Comparison of ENCODE assay signal across 8 cellular contexts in genomic region chr6:26329763-26330511, GRCh38. TPM values are rescaled to one million over a fixed set of nuclear protein-coding genes. Genes with fewer than 3 reads are reported as not detected.
A peak's percentile ranks its signal among the peaks of the same experiment; 100 is the strongest.
DNase-seq lines count a peak whose midpoint lies in the region; ATAC-seq and TF ChIP-seq lines count a peak whose summit lies in the region.

No MANE protein-coding gene starts in this region.

- H3K9ac ChIP-seq in smooth muscle cell (ENCODE audit: low read depth): no peak overlapping the region

- no peaks in the 10 kb centered on the region for H3K9me3 ChIP-seq in smooth muscle cell (replicated peaks; ENCODE audit: low read depth)

- no peak overlapping the region for H3K27ac ChIP-seq in smooth muscle cell (ENCODE audit: low read depth)

- 26% methylated on average over 16 of the region's 16 CpGs for WGBS in smooth muscle cell (ENCODE audit: low lambda C conversion rate)

- ATAC-seq in GM21360 (IDR thresholded peaks at IDR 0.05; ENCODE audit: unreplicated experiment): no peak
- ATAC-seq in HG03442 (IDR thresholded peaks at IDR 0.05; ENCODE audit: unreplicated experiment): no peak

- H3K4me2 ChIP-seq in smooth muscle cell: peak overlapping the region; percentile 91

- peaks cover 14% of the 10 kb centered on the region for H3K4me1 ChIP-seq in smooth muscle cell (ENCODE audit: low read depth)

- peak overlapping the region; percentile 55 for H3K4me3 ChIP-seq in epithelial cell of proximal tubule (ENCODE audit: low read depth, low read length)
- H3K4me3 ChIP-seq in smooth muscle cell: peak overlapping the region; percentile 49

- no peak for TF ChIP-seq CTCF in epithelial cell of proximal tubule (conservative IDR thresholded peaks at IDR 0.05; ENCODE audit: low read depth, low read length)
- no peak for TF ChIP-seq CTCF in smooth muscle cell (IDR thresholded peaks at IDR 0.05; ENCODE audit: borderline replicate concordance, insufficient read depth, poor library complexity, severe bottlenecking)

- DNase-seq in DMS79 treated with DMSO at 0.1 percent for 48 hours (lab: John Stamatoyannopoulos, UW): peak; percentile 19
- no peak for DNase-seq in DMS79 (lab: John Stamatoyannopoulos, UW)
- peak; percentile 40 for DNase-seq in NCI-H2227 treated with DMSO at 0.1 percent for 48 hours (lab: John Stamatoyannopoulos, UW)
- peak; percentile 51 to 54 for DNase-seq in activated CD4-positive, alpha-beta T cell treated with anti-CD3 and anti-CD28 coated beads for 24 hours (ENCODE audit: low read depth in 2 of 2)
- no peak for DNase-seq in epithelial cell of proximal tubule (ENCODE audit: low read depth)
- no peak for DNase-seq in smooth muscle cell (lab: John Stamatoyannopoulos, UW; ENCODE audit: unreplicated experiment)

- no peaks in the 10 kb centered on the region for H4K20me1 ChIP-seq in smooth muscle cell (ENCODE audit: low read depth)

- H2AFZ ChIP-seq in smooth muscle cell (ENCODE audit: low read depth): peak overlapping the region; percentile 58

- peaks cover 20% of the 10 kb centered on the region for H3K27me3 ChIP-seq in smooth muscle cell (ENCODE audit: low read depth)

- no peaks in the 10 kb centered on the region for H3K79me2 ChIP-seq in smooth muscle cell (ENCODE audit: low read depth)

- H3K36me3 ChIP-seq in smooth muscle cell (ENCODE audit: low read depth): no peaks in the 10 kb centered on the region

- H3F3A ChIP-seq in smooth muscle cell (ENCODE audit: low read depth): peaks cover 12% of the 10 kb centered on the region

RNA-seq across cellular contexts. Expression of gene BTN3A2, which starts 35.1 kb away (rescaled TPM):
- total RNA-seq in epithelial cell of proximal tubule (14.3 and 15.0 TPM in 2 replicates), smooth muscle cell (5.1 and 19.7 TPM in 2 replicates)
- polyA plus RNA-seq in smooth muscle cell: 7.6 and 13.3 TPM in 2 replicates

RNA-seq across cellular contexts. Expression of gene BTN2A2, which starts 53.0 kb away (rescaled TPM):
- total RNA-seq in epithelial cell of proximal tubule (7.1 and 12.1 TPM in 2 replicates), smooth muscle cell (11.1 and 12.1 TPM in 2 replicates)
- 6.3 and 12.1 TPM in 2 replicates for polyA plus RNA-seq in smooth muscle cell

Comparison
In these comparisons a context has a peak if more than half of its experiments do, and no peak if none do; other contexts are left out.
1. DNase-seq: peak in DMS79 treated with DMSO at 0.1 percent for 48 hours (single experiment), NCI-H2227 treated with DMSO at 0.1 percent for 48 hours (single experiment) and activated CD4-positive, alpha-beta T cell treated with anti-CD3 and anti-CD28 coated beads for 24 hours (2 of 2); none in DMS79 (single experiment), epithelial cell of proximal tubule (single experiment) and smooth muscle cell (single experiment).